Comparison of ENCODE assay signal across 8 cellular contexts in the genomic region with DNA sequence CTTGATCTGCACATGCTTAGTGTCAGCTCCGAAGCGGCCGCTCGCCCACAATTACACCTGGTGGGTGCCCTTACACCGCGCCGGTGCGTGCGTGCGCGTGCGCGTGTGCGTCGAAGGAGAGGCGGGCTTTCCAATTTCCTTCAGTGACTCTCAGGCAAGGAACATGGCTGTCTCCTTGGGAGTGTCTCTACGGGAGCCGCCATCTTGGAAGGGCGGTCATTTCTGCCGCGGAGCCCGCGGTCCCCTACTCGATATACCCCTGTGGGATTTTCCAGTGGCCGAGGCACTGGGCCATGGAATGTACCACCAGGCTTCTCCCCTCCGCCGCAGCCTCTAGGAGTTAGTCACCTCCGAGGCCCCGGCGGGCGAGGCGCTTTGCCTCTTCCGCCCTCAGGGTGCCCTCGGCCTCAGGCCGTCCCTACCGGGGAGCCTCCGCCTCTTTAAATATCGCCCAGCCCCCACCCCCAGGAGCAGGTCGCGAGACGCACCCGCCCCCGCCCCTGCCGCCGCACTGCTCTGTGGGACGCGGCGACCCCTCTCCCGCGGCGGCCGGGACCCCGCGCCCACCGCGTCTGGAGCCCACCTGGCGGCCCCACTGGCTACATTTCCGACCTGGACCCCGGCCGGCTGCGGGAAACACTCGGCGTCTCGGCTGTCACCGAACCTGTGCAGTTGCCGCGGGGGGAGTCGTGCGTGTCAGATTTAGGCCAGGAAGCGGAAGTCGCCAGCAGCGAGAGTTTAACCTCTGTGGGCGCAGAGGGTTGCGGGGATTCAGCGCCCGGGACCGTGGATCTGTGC. TPM values are rescaled to one million over a fixed set of nuclear protein-coding genes. Genes with fewer than 3 reads are reported as not detected.
A peak's percentile ranks its signal among the peaks of the same experiment; 100 is the strongest.
DNase-seq lines count a peak whose midpoint lies in the region; ATAC-seq, FAIRE-seq and TF ChIP-seq lines count a peak whose summit lies in the region.

A gene (minus strand): TSS at position 711 of the 798 bp plus-strand sequence. CDS start 15,741 bp downstream, outside the sequence.

- peak within 1 kb of the TSS; percentile 76 to 92 for H3K4me2 ChIP-seq in H1 (ENCODE audit: insufficient read depth in 1 of 2, low read depth in 2 of 2, low read length in 2 of 2)

- peaks cover 0 to 2% (median 0%) of the 10 kb centered on the region in 4 experiments; a peak in 2 of 7 replicates for H3K4me1 ChIP-seq in H1 (replicated peaks in 1 of 4; ENCODE audit: control insufficient read depth in 3 of 4, insufficient read depth in 4 of 4, low read length in 3 of 4)

- no peaks in the 10 kb centered on the region for H4K20me1 ChIP-seq in H1 (replicated peaks in 1 of 2; ENCODE audit: control insufficient read depth in 1 of 2, insufficient read depth in 2 of 2, low read length in 2 of 2)

- H3K9me3 ChIP-seq in H1 (ENCODE audit: insufficient read depth in 2 of 2, low read depth in 1 of 2, low read length in 1 of 2): no peaks in the 10 kb centered on the region

- H4K5ac ChIP-seq in H1 (ENCODE audit: insufficient read length, low read depth, low read length): peak within 1 kb of the TSS; percentile 94

- peak; percentile 86 for ATAC-seq in GM21381 (IDR thresholded peaks at IDR 0.05; ENCODE audit: unreplicated experiment)

- H3K27me3 ChIP-seq in H1 (replicated peaks in 1 of 4; ENCODE audit: control insufficient read depth in 3 of 4, extremely low read depth in 1 of 4, insufficient read depth in 3 of 4, low read length in 3 of 4): no peaks in the 10 kb centered on the region

- no peak for TF ChIP-seq RAD21 in H1 (IDR thresholded peaks at IDR 0.05 in 1 of 2, conservative IDR thresholded peaks at IDR 0.05 in 1 of 2; ENCODE audit: low read depth in 2 of 2, low read length in 2 of 2)

- no peak for TF ChIP-seq CTCF in H1 (IDR thresholded peaks at IDR 0.05; ENCODE audit: control extremely low read depth in 1 of 3, insufficient read depth in 1 of 3, low read depth in 1 of 3, low read length in 3 of 3)

- H3K18ac ChIP-seq in H1 (ENCODE audit: extremely low read depth, low read length): peak within 1 kb of the TSS; percentile 48; the same call in 1 of the 2 replicates

- 0 out of 3 replicates have a peak, but pooled peaks of 1 of the 2 experiments have one; percentile 18 for TF ChIP-seq EP300 in H1 (IDR thresholded peaks at IDR 0.05; ENCODE audit: borderline replicate concordance in 1 of 2, low read depth in 2 of 2, low read length in 2 of 2)

- no peak within 1 kb of the TSS for H2BK15ac ChIP-seq in H1 (ENCODE audit: low read length)

- no peak for FAIRE-seq in HTR-8/SVneo (lab: Jason Lieb, UNC)
- peak; percentile 77 for FAIRE-seq in H1 (lab: Jason Lieb, UNC)

- peak within 1 kb of the TSS; percentile 98; the same call in 1 of the 2 replicates for H4K8ac ChIP-seq in H1 (ENCODE audit: extremely low read depth, insufficient read depth, low read length)

- H2BK12ac ChIP-seq in H1 (ENCODE audit: low read depth, low read length): no peak within 1 kb of the TSS

- DNase-seq in COLO829 (ENCODE audit: low spot score) (peak; percentile 84), HTR-8/SVneo (ENCODE audit: insufficient read length, low spot score) (peak; percentile 79), NOMO-1 (lab: John Stamatoyannopoulos, UW; ENCODE audit: unreplicated experiment in 2 of 2) (peak; percentile 64 to 67), H1 (ENCODE audit: low read depth in 1 of 2, low spot score in 2 of 2) (peak; percentile 41 to 62), mesenteric fat pad (ENCODE audit: low spot score) (peak; percentile 91)
- DNase-seq in activated CD8-positive, alpha-beta memory T cell treated with anti-CD3 and anti-CD28 coated beads for 48 hours (ENCODE audit: low read depth in 2 of 3, low spot score in 2 of 3): peak; percentile 20 to 42 (median 36)
- peak; percentile 53 for DNase-seq in stimulated activated CD8-positive, alpha-beta memory T cell treated with anti-CD3 and anti-CD28 coated beads, Interleukin-15, amount 100 ng/mL, for 1 hour (ENCODE audit: low read depth)

- no peak within 1 kb of the TSS for H3K23ac ChIP-seq in H1 (ENCODE audit: insufficient read length)

- peak within 1 kb of the TSS; percentile 85 for H2AFZ ChIP-seq in H1 (ENCODE audit: low read length)

- H3K14ac ChIP-seq in H1 (ENCODE audit: insufficient read length): no peak within 1 kb of the TSS

- no peaks in the 10 kb centered on the region for H3K36me3 ChIP-seq in H1 (ENCODE audit: control insufficient read depth in 2 of 4, insufficient read depth in 4 of 4, low read length in 3 of 4)

- H2BK5ac ChIP-seq in H1 (ENCODE audit: low read depth, low read length): peak within 1 kb of the TSS; percentile 78; the same call in 1 of the 2 replicates

- no peak within 1 kb of the TSS for H2AK5ac ChIP-seq in H1 (ENCODE audit: low read depth, low read length)

- H3K79me2 ChIP-seq in H1 (ENCODE audit: control insufficient read depth in 1 of 2, insufficient read depth in 2 of 2, low read length in 2 of 2): peaks cover 0 to 19% of the 10 kb centered on the region in 2 experiments; a peak in 2 of 4 replicates

- CTCF ChIA-PET in H1 (lab: Charles Lee; ENCODE audit: partially characterized antibody): no interaction called here

- H2BK120ac ChIP-seq in H1 (replicated peaks; ENCODE audit: low read depth, low read length): no peak within 1 kb of the TSS

- H3K9ac ChIP-seq in H1 (replicated peaks in 1 of 4; ENCODE audit: extremely low read depth in 1 of 4, low read depth in 3 of 4, low read length in 3 of 4): peak within 1 kb of the TSS in 3 of 4 experiments; percentile 80 to 95 (median 89); a peak in 6 of 7 replicates

- no peak within 1 kb of the TSS for H2BK20ac ChIP-seq in H1 (ENCODE audit: low read length)

- peak within 1 kb of the TSS; percentile 77 to 86 (median 82) for H3K4me3 ChIP-seq in H1 (ENCODE audit: extremely low read depth in 1 of 4, insufficient read depth in 2 of 4, low read depth in 3 of 4, low read length in 4 of 4)

- H3K4ac ChIP-seq in H1 (replicated peaks; ENCODE audit: insufficient read length, low read depth, low read length): no peak within 1 kb of the TSS

- TF ChIP-seq POLR2A in H1 (IDR thresholded peaks at IDR 0.05; ENCODE audit: control extremely low read depth in 1 of 2, low read depth in 2 of 2, low read length in 2 of 2): peak; percentile 85 to 86

- H3K79me1 ChIP-seq in H1 (ENCODE audit: low read depth, low read length): no peaks in the 10 kb centered on the region

- POLR2A ChIA-PET in H1 (lab: Charles Lee; ENCODE audit: partially characterized antibody): interaction anchor here (0.6 to 1.4 kb wide), 6 partner anchors 9 to 162 kb away, joined by 3 to 6 read pairs (median 3); no protein-coding TSS in a partner anchor

- peaks cover 6% of the 10 kb centered on the region; the same call in 1 of the 2 replicates for H3K23me2 ChIP-seq in H1 (ENCODE audit: low read depth, low read length)

- H4K91ac ChIP-seq in H1 (replicated peaks; ENCODE audit: insufficient read length, low read length): peak within 1 kb of the TSS; percentile 65

- H3K27ac ChIP-seq in H1 (ENCODE audit: low read depth, low read length): peak within 1 kb of the TSS; percentile 97

- peak within 1 kb of the TSS; percentile 86 for H3K56ac ChIP-seq in H1 (replicated peaks; ENCODE audit: insufficient read length, low read depth, low read length)

- 0% methylated on average over 7 of the region's 77 CpGs; no CpG with 5 or more reads in 1 of the 2 experiments for WGBS in H1 (ENCODE audit: extremely low coverage in 1 of 2, insufficient coverage in 1 of 2, insufficient read length in 1 of 2, insufficient replicate concordance in 2 of 2, low coverage in 1 of 2, low lambda C conversion rate in 2 of 2, missing lambda C conversion rate in 1 of 2), 2 experiments

TF ChIP-seq in H1, 55 proteins besides CTCF, POLR2A, EP300 and RAD21 (continues in another document):
- TF ChIP-seq CHD1 (IDR thresholded peaks at IDR 0.05; ENCODE audit: low read depth, low read length) (no peak), BACH1 (IDR thresholded peaks at IDR 0.05; ENCODE audit: low read length) (no peak), ASH2L (IDR thresholded peaks at IDR 0.05; ENCODE audit: low read length) (peak; percentile 47), CREB1 (IDR thresholded peaks at IDR 0.05) (no peak), RBBP5 (IDR thresholded peaks at IDR 0.05; ENCODE audit: borderline replicate concordance, low read depth, low read length) (no peak), TBP (IDR thresholded peaks at IDR 0.05; ENCODE audit: low read depth, low read length) (peak; percentile 46; the same call in 1 of the 2 replicates), PHF8 (conservative IDR thresholded peaks at IDR 0.05; ENCODE audit: low read depth, low read length) (peak; percentile 81), YY1 (IDR thresholded peaks at IDR 0.05; ENCODE audit: low read depth, low read length) (peak; percentile 96), TEAD4 (IDR thresholded peaks at IDR 0.05; ENCODE audit: low read depth, low read length) (no peak)
- TF ChIP-seq, protein P1, sequence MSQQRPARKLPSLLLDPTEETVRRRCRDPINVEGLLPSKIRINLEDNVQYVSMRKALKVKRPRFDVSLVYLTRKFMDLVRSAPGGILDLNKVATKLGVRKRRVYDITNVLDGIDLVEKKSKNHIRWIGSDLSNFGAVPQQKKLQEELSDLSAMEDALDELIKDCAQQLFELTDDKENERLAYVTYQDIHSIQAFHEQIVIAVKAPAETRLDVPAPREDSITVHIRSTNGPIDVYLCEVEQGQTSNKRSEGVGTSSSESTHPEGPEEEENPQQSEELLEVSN (IDR thresholded peaks at IDR 0.05): peak; percentile 36
- TF ChIP-seq, protein P2, sequence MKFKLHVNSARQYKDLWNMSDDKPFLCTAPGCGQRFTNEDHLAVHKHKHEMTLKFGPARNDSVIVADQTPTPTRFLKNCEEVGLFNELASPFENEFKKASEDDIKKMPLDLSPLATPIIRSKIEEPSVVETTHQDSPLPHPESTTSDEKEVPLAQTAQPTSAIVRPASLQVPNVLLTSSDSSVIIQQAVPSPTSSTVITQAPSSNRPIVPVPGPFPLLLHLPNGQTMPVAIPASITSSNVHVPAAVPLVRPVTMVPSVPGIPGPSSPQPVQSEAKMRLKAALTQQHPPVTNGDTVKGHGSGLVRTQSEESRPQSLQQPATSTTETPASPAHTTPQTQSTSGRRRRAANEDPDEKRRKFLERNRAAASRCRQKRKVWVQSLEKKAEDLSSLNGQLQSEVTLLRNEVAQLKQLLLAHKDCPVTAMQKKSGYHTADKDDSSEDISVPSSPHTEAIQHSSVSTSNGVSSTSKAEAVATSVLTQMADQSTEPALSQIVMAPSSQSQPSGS (IDR thresholded peaks at IDR 0.05; ENCODE audit: low read length): no peak

RNA-seq across cellular contexts. Expression of the gene that starts here (rescaled TPM):
- total RNA-seq in H1 (2021; fragmentation: NEBNext Ultra II Directional; extraction: Animal tissue kit (Norgen Biotek cat#: 25700)): 4.5 and 5.3 TPM in 2 replicates
- 1.2 and 1.8 TPM in 2 replicates for polyA plus RNA-seq in H1 (2011; rRNA removed)
- polyA plus RNA-seq in H1 (2011; cell fraction: cytosol; rRNA removed): 2.3 TPM
- 2.8 TPM for polyA plus RNA-seq in H1 (2011; cell fraction: nucleus; rRNA removed)
- 2.6 to 3.5 TPM (median 2.9 TPM) in 4 replicates for polyA plus RNA-seq in H1 (2012, experiment 1 of 2)
- 0.14 TPM for polyA plus RNA-seq in H1 (2012, experiment 2 of 2)
- 3.2 TPM for polyA plus RNA-seq in H1 (2013, experiment 1 of 2)
- polyA plus RNA-seq in H1 (2013, experiment 2 of 2): 3.1 TPM
- polyA minus RNA-seq in H1 (2011; rRNA and poly(A)+ RNA removed): 6.2 and 7.1 TPM in 2 replicates
- polyA minus RNA-seq in H1 (2011; cell fraction: cytosol; rRNA and poly(A)+ RNA removed): 3.1 TPM
- polyA minus RNA-seq in H1 (2011; cell fraction: nucleus; rRNA and poly(A)+ RNA removed): 5.7 TPM
- total RNA-seq in mesenteric fat pad: 8.0 TPM

Comparison
In these comparisons a context has a peak if more than half of its experiments do, and no peak if none do; other contexts are left out.
1. Peak in every context shown above with its lines: DNase-seq, ATAC-seq, H3K4me3 ChIP-seq and H3K27ac ChIP-seq.
2. DNase-seq: peak in every context shown above with its lines; median percentile 91 in mesenteric fat pad; 84 in COLO829; 79 in HTR-8/SVneo; 66 in NOMO-1; 53 in stimulated activated CD8-positive, alpha-beta memory T cell treated with anti-CD3 and anti-CD28 coated beads, Interleukin-15, amount 100 ng/mL, for 1 hour; 52 in H1; 36 in activated CD8-positive, alpha-beta memory T cell treated with anti-CD3 and anti-CD28 coated beads for 48 hours.